11 cellular contexts compared by ENCODE assay signal in genomic region chrX:72776653-72777466, GRCh38. TPM values are rescaled to one million over a fixed set of nuclear protein-coding genes. Genes with fewer than 3 reads are reported as not detected.
A peak's percentile ranks its signal among the peaks of the same experiment; 100 is the strongest.
DNase-seq lines count a peak whose midpoint lies in the region; ATAC-seq and TF ChIP-seq lines count a peak whose summit lies in the region.
"Not testable (repeated sequence)": the region's sequence is repeated elsewhere in the genome, so short reads cannot be mapped to it uniquely, and the experiment has no call there.
"Had no signal": no experiment of that assay in that cellular context is flagged by ENCODE, and none has a peak within 500 bp of the region (broad histone marks: within the 10 kb centered on the region; RNA-seq: fewer than 3 reads in every experiment).

DMRTC1B (plus strand) TSS chrX:72776890; CDS start chrX:72845136, 68,246 bp downstream.

- ATAC-seq in GM18870 (IDR thresholded peaks at IDR 0.05; ENCODE audit: unreplicated experiment) (peak; percentile 68), GM21381 (IDR thresholded peaks at IDR 0.05; ENCODE audit: unreplicated experiment) (peak; percentile 84), HG02759 (IDR thresholded peaks at IDR 0.05; ENCODE audit: unreplicated experiment) (peak; percentile 88), HG03139 (IDR thresholded peaks at IDR 0.05; ENCODE audit: unreplicated experiment) (peak; percentile 83), PC-3 (peak; percentile 84), body of pancreas (peak; percentile 79), mucosa of descending colon (peak; percentile 87)

- not testable (repeated sequence) for H3K4me1 ChIP-seq in PC-3 (ENCODE audit: insufficient read depth, low read length); body of pancreas; mucosa of descending colon (ENCODE audit: low read depth)

- not testable (repeated sequence) for H3K9me3 ChIP-seq in PC-3 (ENCODE audit: low read length); body of pancreas; mucosa of descending colon

- H3K79me2 ChIP-seq in PC-3 (ENCODE audit: low read length), result not testable (repeated sequence)

- H3K36me3 ChIP-seq in PC-3 (ENCODE audit: low read depth, low read length); body of pancreas (replicated peaks in 1 of 2; ENCODE audit: insufficient read depth in 1 of 2, low read depth in 2 of 2); mucosa of descending colon (ENCODE audit: low read depth): not testable (repeated sequence)

- TF ChIP-seq POLR2A in body of pancreas (IDR thresholded peaks at IDR 0.05), result not testable (repeated sequence)

- H3F3A ChIP-seq in PC-3 (ENCODE audit: low read length, unreplicated experiment), result not testable (repeated sequence)

- DNase-seq in PC-3, body of pancreas, mucosa of descending colon: not testable (repeated sequence)

- H3K9me2 ChIP-seq in PC-3 (replicated peaks; ENCODE audit: low read length), result not testable (repeated sequence)

- H3K27me3 ChIP-seq in PC-3 (ENCODE audit: low read length); body of pancreas: not testable (repeated sequence)

- TF ChIP-seq CTCF in PC-3 (conservative IDR thresholded peaks at IDR 0.05; ENCODE audit: low read depth, low read length); body of pancreas (IDR thresholded peaks at IDR 0.05); mucosa of descending colon (IDR thresholded peaks at IDR 0.05): not testable (repeated sequence)

- H3K4me3 ChIP-seq in PC-3 (ENCODE audit: low read length); body of pancreas; mucosa of descending colon: not testable (repeated sequence)

- H3K9ac ChIP-seq in PC-3 (ENCODE audit: low read length), result not testable (repeated sequence)

- POLR2A ChIA-PET in PC-3 (lab: Charles Lee; ENCODE audit: unreplicated experiment), result not testable (repeated sequence)

- CTCF ChIA-PET in PC-3 (lab: Charles Lee), result not testable (repeated sequence)

- not testable (repeated sequence) for H4K20me1 ChIP-seq in PC-3 (ENCODE audit: low read length)

- WGBS in body of pancreas, 2 donors, result no CpG with 5 or more reads among the region's 44 CpGs

- not testable (repeated sequence) for BruUV-seq in PC-3 (replicated peaks; lab: Mats Ljungman, UMichigan)

- not testable (repeated sequence) for H3K4me2 ChIP-seq in PC-3 (ENCODE audit: low read length)

- not testable (repeated sequence) for H2AFZ ChIP-seq in PC-3 (ENCODE audit: low read length)

- H3K27ac ChIP-seq in PC-3 (ENCODE audit: low read length); body of pancreas: not testable (repeated sequence)

- intact Hi-C loops in PC-3 (cut with micrococcal nuclease); body of pancreas (cut with DNase I); mucosa of descending colon (cut with DNase I, micrococcal nuclease): not testable (repeated sequence)

RNA-seq across cellular contexts. Expression of gene DMRTC1B, which starts in this region (rescaled TPM):
- total RNA-seq in PC-3 (2014; rRNA removed) (not detected in 2 replicates), body of pancreas (1 to 10 TPM in 1 of 2 donors, not detected in 1; 3.6 TPM), mucosa of descending colon (1 to 10 TPM in 1 of 3 donors, not detected in 2; 1.5 TPM)
- total RNA-seq: fibroblast of villous mesenchyme, left ventricle myocardium inferior, psoas muscle, SJSA1 had no signal

Comparison
In these comparisons a context has a peak if more than half of its experiments do, and no peak if none do; other contexts are left out.
1. Peak in ATAC-seq in PC-3; RNA of the gene not detected or under 1 TPM.